ENCODE assay signal across 14 cellular contexts in the genomic region with DNA sequence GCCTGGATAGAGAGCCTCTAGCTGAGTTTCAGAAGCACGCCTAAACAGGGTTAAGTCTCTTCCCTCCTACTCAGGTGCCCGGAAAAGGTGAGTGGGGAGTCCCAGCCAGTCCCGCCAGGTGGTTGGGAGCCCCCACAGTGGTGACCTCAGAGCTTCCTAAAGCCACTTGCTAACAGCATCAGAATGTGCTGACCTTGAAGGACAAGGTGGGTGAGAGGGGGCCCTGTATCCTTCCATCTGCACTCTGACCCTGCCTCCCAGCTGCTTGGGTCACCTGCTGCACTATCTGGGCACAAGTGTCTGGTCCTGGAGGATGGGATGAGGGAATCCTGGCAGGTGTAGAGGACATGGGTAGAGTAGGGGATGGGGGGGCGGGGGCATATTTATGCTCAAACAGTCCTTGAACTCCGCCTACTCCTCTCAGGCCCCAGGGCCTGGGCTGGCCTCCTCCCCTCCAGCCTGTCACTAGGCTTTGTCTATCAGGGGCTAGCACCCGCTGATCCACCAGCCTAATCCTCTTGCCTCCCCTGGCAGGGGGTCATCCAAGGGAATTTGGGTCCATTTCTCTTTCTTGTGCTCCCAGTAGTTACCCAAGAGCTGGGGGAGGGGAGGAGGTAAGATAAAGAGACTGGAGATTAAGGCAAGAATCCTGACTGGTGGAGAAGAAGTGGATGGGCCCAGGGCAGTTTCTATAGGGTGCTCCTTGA. TPM values are rescaled to one million over a fixed set of nuclear protein-coding genes. Genes with fewer than 3 reads are reported as not detected.
A peak's percentile ranks its signal among the peaks of the same experiment; 100 is the strongest.
DNase-seq lines count a peak whose midpoint lies in the region; ATAC-seq and TF ChIP-seq lines count a peak whose summit lies in the region.
"Had no signal": no experiment of that assay in that cellular context is flagged by ENCODE, and none has a peak within 500 bp of the region (broad histone marks: within the 10 kb centered on the region; RNA-seq: fewer than 3 reads in every experiment).

No MANE protein-coding gene starts in this region.

- H3K4me1 ChIP-seq in HCT116 (ENCODE audit: control insufficient read depth in 1 of 2, insufficient read depth in 2 of 2, low read length in 2 of 2) = peaks cover 6 to 36% of the 10 kb centered on the region in 2 experiments; a peak in 3 of 4 replicates
- peaks cover 36 to 51% of the 10 kb centered on the region in 2 donors for H3K4me1 ChIP-seq in neuronal stem cell (ENCODE audit: control insufficient read depth in 2 of 2, insufficient read depth in 1 of 2, low read depth in 1 of 2, low read length in 2 of 2)

- peak overlapping the region; percentile 3 for H3K27ac Mint-ChIP-seq in activated T-helper 17 cell treated with anti-CD3 and anti-CD28 coated beads, Interleukin-2, amount 50 U/mL, for 72 hours
- H3K27ac Mint-ChIP-seq: activated CD4-positive, alpha-beta T cell treated with anti-CD3 and anti-CD28 coated beads for 36 hours; CD8-positive, alpha-beta T cell had no signal

- H4K8ac ChIP-seq in neuronal stem cell (ENCODE audit: low read depth, low read length) = no peak overlapping the region

- no peaks in the 10 kb centered on the region for H4K20me1 ChIP-seq in HCT116 (ENCODE audit: insufficient read depth)

- no TSS peak for BruUV-seq in HCT116 (replicated peaks; lab: Mats Ljungman, UMichigan)

- no peaks in the 10 kb centered on the region for H3K4me1 Mint-ChIP-seq in activated T-helper 17 cell treated with anti-CD3 and anti-CD28 coated beads, Interleukin-2, amount 50 U/mL, for 72 hours

- TF ChIP-seq CTCF in HCT116 (IDR thresholded peaks at IDR 0.05 in 2 of 3, conservative IDR thresholded peaks at IDR 0.05 in 1 of 3; ENCODE audit: borderline replicate concordance in 1 of 3, insufficient read depth in 1 of 3, low read depth in 2 of 3, low read length in 2 of 3) = no peak

- peak overlapping the region; percentile 5 for H2BK15ac ChIP-seq in neuronal stem cell (ENCODE audit: low read length)

- H3K4me3 ChIP-seq in HCT116 (replicated peaks in 1 of 2; ENCODE audit: low read depth in 1 of 2, low read length in 2 of 2) = no peak overlapping the region
- H3K4me3 ChIP-seq in neuronal stem cell (ENCODE audit: low read length in 2 of 2) = no peak overlapping the region
- H3K4me3 ChIP-seq: SK-N-MC, thoracic aorta had no signal

- POLR2A ChIA-PET in HCT116 (lab: Charles Lee) = no interaction called here

- no peak overlapping the region for H4K91ac ChIP-seq in neuronal stem cell (ENCODE audit: low read depth, low read length, poor library complexity)

- CTCF ChIA-PET in HCT116 (lab: Charles Lee) = interaction anchor here (0.7 kb wide), 1 partner anchor 22 kb away, joined by 3 read pairs; no protein-coding TSS in a partner anchor

- intact Hi-C loops in HCT116 (cut with micrococcal nuclease) = no loop called here

- no peak overlapping the region for H2BK120ac ChIP-seq in neuronal stem cell (ENCODE audit: low read depth, low read length)

- no CpG with 5 or more reads among the region's 6 CpGs for WGBS in neuronal stem cell (ENCODE audit: extremely low coverage in 2 of 2, insufficient read length in 2 of 2, insufficient replicate concordance in 1 of 2), 2 donors

- H3K27ac ChIP-seq in HCT116 (ENCODE audit: low read depth, low read length) (no peak overlapping the region), neuronal stem cell (replicated peaks; ENCODE audit: low read length) (no peak overlapping the region)
- H3K27ac ChIP-seq: SK-N-MC, thoracic aorta had no signal

- no peak overlapping the region for H3K23ac ChIP-seq in neuronal stem cell (ENCODE audit: low read depth, low read length, poor library complexity)

- H3K18ac ChIP-seq in neuronal stem cell (ENCODE audit: low read length) = peak overlapping the region; percentile 42

- no peaks in the 10 kb centered on the region for H3K79me2 ChIP-seq in HCT116 (ENCODE audit: insufficient read depth, low read length)

- H3K4me2 ChIP-seq in HCT116 (ENCODE audit: low read length) = 0 out of 2 replicates have a peak overlapping the region, but pooled peaks have one; percentile 8
- peak overlapping the region; percentile 28 for H3K4me2 ChIP-seq in neuronal stem cell (ENCODE audit: insufficient read depth, low read length, poor library complexity, severe bottlenecking)

- no peak for TF ChIP-seq RAD21 in HCT116 (IDR thresholded peaks at IDR 0.05; ENCODE audit: low read depth)

- H3K36me3 ChIP-seq in HCT116 (ENCODE audit: control insufficient read depth in 1 of 2, insufficient read depth in 2 of 2, low read length in 2 of 2) (no peaks in the 10 kb centered on the region), neuronal stem cell (replicated peaks in 1 of 2; ENCODE audit: control insufficient read depth in 2 of 2, insufficient read depth in 2 of 2, low read length in 2 of 2) (no peaks in the 10 kb centered on the region)
- H3K36me3 ChIP-seq: thoracic aorta had no signal

- H3K79me1 ChIP-seq in neuronal stem cell (ENCODE audit: low read depth, low read length) = no peaks in the 10 kb centered on the region

- no peak overlapping the region for H3K4ac ChIP-seq in neuronal stem cell (ENCODE audit: low read length)

- no peak overlapping the region for H2AFZ ChIP-seq in HCT116 (ENCODE audit: low read depth, low read length, poor library complexity, severe bottlenecking)
- H2AFZ ChIP-seq in neuronal stem cell (ENCODE audit: low read length) = no peak overlapping the region

- H3K36me3 Mint-ChIP-seq in activated T-helper 17 cell treated with anti-CD3 and anti-CD28 coated beads, Interleukin-2, amount 50 U/mL, for 72 hours (ENCODE audit: low read depth) = no peaks in the 10 kb centered on the region
- H3K36me3 Mint-ChIP-seq: CD8-positive, alpha-beta T cell had no signal

- no peak overlapping the region for H3K4me3 Mint-ChIP-seq in activated T-helper 17 cell treated with anti-CD3 and anti-CD28 coated beads, Interleukin-2, amount 50 U/mL, for 72 hours
- H3K4me3 Mint-ChIP-seq: activated CD4-positive, alpha-beta T cell treated with anti-CD3 and anti-CD28 coated beads for 36 hours; CD8-positive, alpha-beta T cell had no signal

- H2BK12ac ChIP-seq in neuronal stem cell (ENCODE audit: low read length) = no peak overlapping the region

- H2AK5ac ChIP-seq in neuronal stem cell (ENCODE audit: low read depth, low read length) = no peak overlapping the region

- H3K27me3 ChIP-seq in HCT116 (ENCODE audit: insufficient read depth, low read length) (no peaks in the 10 kb centered on the region), neuronal stem cell (ENCODE audit: control insufficient read depth in 3 of 3, insufficient read depth in 3 of 3, low read depth in 1 of 3, low read length in 3 of 3) (peaks cover 0 to 41% (median 4%) of the 10 kb centered on the region in 3 experiments)

- TF ChIP-seq POLR2A in HCT116 (IDR thresholded peaks at IDR 0.05; ENCODE audit: borderline replicate concordance, extremely low read depth, insufficient read depth, insufficient read length) = no peak

- no peaks in the 10 kb centered on the region for H3K9me2 ChIP-seq in HCT116 (ENCODE audit: insufficient read depth)

- H3K27me3 Mint-ChIP-seq in activated T-helper 17 cell treated with anti-CD3 and anti-CD28 coated beads, Interleukin-2, amount 50 U/mL, for 72 hours = no peaks in the 10 kb centered on the region
- H3K27me3 Mint-ChIP-seq: activated CD4-positive, alpha-beta T cell treated with anti-CD3 and anti-CD28 coated beads for 36 hours had no signal

- RAD21 ChIA-PET in HCT116 (lab: Charles Lee; ENCODE audit: low non-redundant PET in 1 of 2, low total read pairs in 2 of 2, uncharacterized antibody in 2 of 2, unreplicated experiment in 2 of 2) = no interaction called here

- no peaks in the 10 kb centered on the region for H3K9me3 Mint-ChIP-seq in activated T-helper 17 cell treated with anti-CD3 and anti-CD28 coated beads, Interleukin-2, amount 50 U/mL, for 72 hours
- H3K9me3 Mint-ChIP-seq: CD8-positive, alpha-beta T cell had no signal

- DNase-seq in HCT116 (ENCODE audit: low read depth, low spot score) = no peak
- DNase-seq in neuronal stem cell (ENCODE audit: low spot score) = no peak
- no peak for DNase-seq in germinal center (ENCODE audit: low spot score)
- DNase-seq in NK-92 treated with Interleukin-12 subunit alpha and Interleukin-12 subunit beta, amount 100 ng/mL, for 24 hours (lab: John Stamatoyannopoulos, UW) = no peak
- no peak for DNase-seq in NCI-H1092 treated with DMSO at 0.1 percent for 48 hours (lab: John Stamatoyannopoulos, UW)
- DNase-seq: activated CD4-positive, alpha-beta T cell treated with anti-CD3 and anti-CD28 coated beads for 36 hours; activated effector memory CD4-positive, alpha-beta T cell treated with Interleukin-2 at 50 U/mL for 16 hours; NCI-H446 treated with DMSO at 0.1 percent for 48 hours; occipital lobe had no signal

- H3K9me3 ChIP-seq in HCT116 (ENCODE audit: control insufficient read depth in 1 of 2, insufficient read depth in 1 of 2, low read depth in 1 of 2, low read length in 2 of 2) = no peaks in the 10 kb centered on the region
- H3K9me3 ChIP-seq in neuronal stem cell (replicated peaks in 1 of 2; ENCODE audit: control insufficient read depth in 2 of 2, insufficient read depth in 1 of 2, low read depth in 1 of 2, low read length in 2 of 2) = no peaks in the 10 kb centered on the region
- H3K9me3 ChIP-seq: thoracic aorta had no signal

- no peak for ATAC-seq in HCT116
- no peak for ATAC-seq in activated T-helper 17 cell treated with anti-CD3 and anti-CD28 coated beads, Interleukin-2, amount 50 U/mL, for 72 hours (replicated peaks)
- ATAC-seq: activated CD4-positive, alpha-beta T cell treated with anti-CD3 and anti-CD28 coated beads for 36 hours; CD8-positive, alpha-beta T cell had no signal

- no peak overlapping the region for H3K14ac ChIP-seq in neuronal stem cell (ENCODE audit: low read length)

- no peak overlapping the region for H2BK5ac ChIP-seq in neuronal stem cell (ENCODE audit: low read length)

- no peak overlapping the region for H3K9ac ChIP-seq in HCT116 (ENCODE audit: low read length)
- H3K9ac ChIP-seq in neuronal stem cell (ENCODE audit: low read depth, low read length, poor library complexity) = no peak overlapping the region

RNA-seq across cellular contexts. Expression of a gene that starts 3.4 kb away (rescaled TPM):
- 5.0 TPM for total RNA-seq in HCT116 (2021; ENCODE audit: unreplicated experiment)
- 3.6 and 4.0 TPM in 2 replicates for polyA plus RNA-seq in HCT116 (2012)
- total RNA-seq in activated T-helper 17 cell treated with anti-CD3 and anti-CD28 coated beads, Interleukin-2, amount 50 U/mL, for 72 hours = 1 to 10 TPM in 1 of 2 donors, under 1 TPM in 1; 0.52 to 1.3 TPM
- polyA plus RNA-seq in neuronal stem cell (2013, experiment 1 of 2) = 4.2 TPM
- 4.4 TPM for polyA plus RNA-seq in neuronal stem cell (2013, experiment 2 of 2)

RNA-seq across cellular contexts. Expression of a gene that starts 31.6 kb away (rescaled TPM):
- total RNA-seq in HCT116 (2021; ENCODE audit: unreplicated experiment) = not detected
- polyA plus RNA-seq in HCT116 (2012) = not detected in 2 replicates
- not detected for total RNA-seq in activated T-helper 17 cell treated with anti-CD3 and anti-CD28 coated beads, Interleukin-2, amount 50 U/mL, for 72 hours
- polyA plus RNA-seq in neuronal stem cell (2013, experiment 1 of 2) = not detected
- not detected for polyA plus RNA-seq in neuronal stem cell (2013, experiment 2 of 2)
- total RNA-seq: activated CD4-positive, alpha-beta T cell treated with anti-CD3 and anti-CD28 coated beads for 36 hours; CD8-positive, alpha-beta T cell; liver; occipital lobe had no signal
- polyA plus RNA-seq: liver had no signal

RNA-seq across cellular contexts. Expression of a gene that starts 37.4 kb away (rescaled TPM):
- total RNA-seq in HCT116 (2021; ENCODE audit: unreplicated experiment) = not detected
- not detected in 2 replicates for polyA plus RNA-seq in HCT116 (2012)
- not detected for total RNA-seq in activated T-helper 17 cell treated with anti-CD3 and anti-CD28 coated beads, Interleukin-2, amount 50 U/mL, for 72 hours
- 3.1 TPM for polyA plus RNA-seq in neuronal stem cell (2013, experiment 1 of 2)
- polyA plus RNA-seq in neuronal stem cell (2013, experiment 2 of 2) = 3.3 TPM
- total RNA-seq: activated CD4-positive, alpha-beta T cell treated with anti-CD3 and anti-CD28 coated beads for 36 hours; CD8-positive, alpha-beta T cell had no signal

RNA-seq across cellular contexts. Expression of a gene that starts 43.8 kb away (rescaled TPM):
- 45.6 TPM for total RNA-seq in HCT116 (2021; ENCODE audit: unreplicated experiment)
- polyA plus RNA-seq in HCT116 (2012) = 49.8 and 55.4 TPM in 2 replicates
- total RNA-seq in activated T-helper 17 cell treated with anti-CD3 and anti-CD28 coated beads, Interleukin-2, amount 50 U/mL, for 72 hours = 10 to 100 TPM; 23.7 to 32.6 TPM
- 79.3 TPM for polyA plus RNA-seq in neuronal stem cell (2013, experiment 1 of 2)
- 79.8 TPM for polyA plus RNA-seq in neuronal stem cell (2013, experiment 2 of 2)

RNA-seq across cellular contexts. Expression of a gene that starts 44.9 kb away (rescaled TPM):
- total RNA-seq in HCT116 (2021; ENCODE audit: unreplicated experiment) = 1.1 TPM
- 0.04 and 0.05 TPM in 2 replicates for polyA plus RNA-seq in HCT116 (2012)
- 1 to 10 TPM; 1.1 to 4.7 TPM for total RNA-seq in activated T-helper 17 cell treated with anti-CD3 and anti-CD28 coated beads, Interleukin-2, amount 50 U/mL, for 72 hours
- 85.1 TPM for polyA plus RNA-seq in neuronal stem cell (2013, experiment 1 of 2)
- 84.3 TPM for polyA plus RNA-seq in neuronal stem cell (2013, experiment 2 of 2)
- total RNA-seq: CD8-positive, alpha-beta T cell had no signal
